ENCODE assay signal across 8 cellular contexts in genomic region chrX:101390664-101391525, GRCh38.
DNase-seq lines count a peak whose midpoint lies in the region; ATAC-seq and TF ChIP-seq lines count a peak whose summit lies in the region.

Gene RPL36A (plus strand): TSS chrX:101391011. CDS start chrX:101391044, 33 bp downstream.

- TF ChIP-seq CTCF in WI38 (IDR thresholded peaks at IDR 0.05; ENCODE audit: low read depth, low read length) (peak; percentile 63), cardiac fibroblast (IDR thresholded peaks at IDR 0.05; ENCODE audit: low read depth, low read length) (peak; percentile 72)

- H3K4me3 ChIP-seq in WI38 (ENCODE audit: low read depth, low read length) (peak within 1 kb of the TSS; percentile 66), cardiac fibroblast (replicated peaks in 1 of 2; ENCODE audit: low read depth in 2 of 2, low read length in 2 of 2) (peak within 1 kb of the TSS; percentile 58 to 70)

- ATAC-seq in GM18873 (IDR thresholded peaks at IDR 0.05; ENCODE audit: low FRiP score, unreplicated experiment) (peak; percentile 68), HG03159 (IDR thresholded peaks at IDR 0.05; ENCODE audit: unreplicated experiment) (peak; percentile 68)

- DNase-seq in AG08395 (ENCODE audit: low spot score) (peak; percentile 84), NCI-H2227 (lab: John Stamatoyannopoulos, UW; ENCODE audit: unreplicated experiment) (peak; percentile 99), cardiac fibroblast (ENCODE audit: low read depth in 2 of 2) (peak; percentile 92 to 93), islet precursor cell (peak; percentile 93)
- DNase-seq in stimulated activated CD4-positive, alpha-beta T cell treated with anti-CD3 and anti-CD28 coated beads, Interleukin-12 subunit alpha, Interleukin-12 subunit beta, amount 100 ng/mL, for 48 hours (ENCODE audit: low read depth in 2 of 3, low spot score in 1 of 3), result peak; percentile 65 to 77 (median 76)

Comparison
In these comparisons a context has a peak if more than half of its experiments do, and no peak if none do; other contexts are left out.
1. Peak in every context shown above with its lines: DNase-seq, ATAC-seq and H3K4me3 ChIP-seq.